1 cellular context compared by ENCODE assay signal in the genomic region with DNA sequence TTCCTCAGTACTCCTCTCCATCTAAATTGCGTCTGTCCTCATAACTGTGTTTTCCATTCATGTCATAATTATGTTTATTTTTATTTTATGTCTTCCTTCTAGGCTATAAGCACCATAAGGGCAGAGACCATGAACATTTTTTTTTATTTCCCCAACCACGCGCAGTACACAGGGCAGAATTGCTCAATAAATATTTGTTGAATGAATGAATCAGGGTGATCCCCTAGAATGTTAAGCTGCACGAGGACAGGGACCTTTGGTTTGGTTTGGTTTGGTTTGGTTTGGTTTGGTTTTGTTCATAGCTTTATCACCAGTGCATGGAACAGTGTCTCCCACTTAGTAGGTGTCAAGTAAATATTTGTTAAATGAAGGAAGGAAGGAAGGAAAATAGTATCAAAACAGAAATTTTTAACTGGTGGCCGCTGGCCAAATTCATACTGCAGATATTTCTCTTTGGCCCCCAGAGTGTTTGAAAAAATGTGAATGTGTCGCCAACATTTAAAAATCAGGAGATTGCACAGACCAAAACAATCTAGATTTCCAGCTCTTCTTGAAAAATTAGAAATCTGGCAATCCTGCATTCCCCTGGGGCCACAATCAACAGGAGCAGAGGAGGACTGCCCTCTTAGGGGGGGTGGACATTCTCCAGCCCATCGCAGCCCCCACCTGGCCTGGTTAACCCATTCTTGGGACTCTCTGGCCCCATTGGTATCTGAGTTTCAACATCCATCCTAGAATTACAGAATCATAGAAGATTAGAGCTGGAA.
TF ChIP-seq lines count a peak whose summit lies in the region.

No MANE protein-coding gene starts in this region.

TF ChIP-seq in IMR-90, 13 proteins besides CTCF, POLR2A, EP300 and RAD21 (continued from another document):
- TF ChIP-seq USF2 (IDR thresholded peaks at IDR 0.05; ENCODE audit: low read depth, low read length): no peak
TF ChIP-seq in IMR-90: peak in this region for 1.
